In the genomic region with DNA sequence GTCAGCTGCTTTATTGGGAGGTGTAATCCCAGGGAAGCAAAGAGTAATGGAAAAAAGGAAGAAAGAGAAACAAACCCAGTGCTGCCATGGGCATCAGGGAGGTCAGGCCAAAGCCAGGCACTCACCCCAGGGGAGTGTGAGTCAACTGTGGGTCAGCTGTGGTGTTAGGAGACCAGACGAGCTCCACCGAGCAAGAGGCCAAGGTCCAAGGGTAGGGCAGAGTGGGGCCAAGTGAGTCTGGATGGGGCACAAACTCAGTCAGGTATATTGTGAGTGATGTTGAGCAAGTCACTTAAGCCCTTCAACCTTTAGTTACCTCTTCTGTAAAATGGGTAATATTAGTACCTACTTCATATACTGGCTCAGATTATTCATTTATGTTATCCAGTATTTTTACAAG, we compare ENCODE assay signal across 1 cellular context.
TF ChIP-seq lines count a peak whose summit lies in the region.

No MANE protein-coding gene starts in this region.

TF ChIP-seq in GM23338, 12 proteins besides CTCF, POLR2A, EP300 and RAD21 (continued from another document):
- no peak for TF ChIP-seq REST (IDR thresholded peaks at IDR 0.05; ENCODE audit: unreplicated experiment)
- no peak for TF ChIP-seq POLR2AphosphoS5 (IDR thresholded peaks at IDR 0.05; ENCODE audit: low read depth)
